In genomic region chr1:2133039-2133878, GRCh38 we compare ENCODE assay signal across 1 cellular context.
TF ChIP-seq lines count a peak whose summit lies in the region.

No MANE protein-coding gene starts in this region.

TF ChIP-seq in K562, 482 proteins besides CTCF, POLR2A, EP300 and RAD21 (continued from another document and continues in another):
- TF ChIP-seq MGA (IDR thresholded peaks at IDR 0.05), result no peak; the same call in 1 of the 2 replicates
- peak; percentile 69 for TF ChIP-seq POLR2G (IDR thresholded peaks at IDR 0.05; ENCODE audit: low read depth, low read length)
- TF ChIP-seq PRPF4 (IDR thresholded peaks at IDR 0.05; ENCODE audit: insufficient read depth, low read depth, low read length, poor library complexity, severe bottlenecking), result no peak
- TF ChIP-seq FOSL1 (tag; conservative IDR thresholded peaks at IDR 0.05), result 0 out of 2 replicates have a peak, but pooled peaks have one; percentile 9
- TF ChIP-seq CEBPB (tag; IDR thresholded peaks at IDR 0.05), result no peak
- TF ChIP-seq SREBF1 (IDR thresholded peaks at IDR 0.05; ENCODE audit: borderline replicate concordance, low read depth, low read length), result no peak
- TF ChIP-seq ARID3A (IDR thresholded peaks at IDR 0.05; ENCODE audit: borderline replicate concordance, low read depth, low read length), result no peak
- TF ChIP-seq TBP (optimal IDR thresholded peaks at IDR 0.05; ENCODE audit: low read depth, low read length), result peak; percentile 47
- TF ChIP-seq RUNX1 (IDR thresholded peaks at IDR 0.05; ENCODE audit: low read depth), result no peak
- no peak for TF ChIP-seq HLTF (IDR thresholded peaks at IDR 0.05)
- no peak for TF ChIP-seq PHB2 (IDR thresholded peaks at IDR 0.05; ENCODE audit: low read depth)
- TF ChIP-seq EGR1 (conservative IDR thresholded peaks at IDR 0.05), result peak; percentile 83
- peak; percentile 56 for TF ChIP-seq KLF1 (tag; IDR thresholded peaks at IDR 0.05)
- TF ChIP-seq ZNF311 (CRISPR knock-in tag; IDR thresholded peaks at IDR 0.05), result no peak
- peak; percentile 89 for TF ChIP-seq VEZF1 (CRISPR knock-in tag; IDR thresholded peaks at IDR 0.05)
- no peak for TF ChIP-seq ATF3 (IDR thresholded peaks at IDR 0.05)
- no peak for TF ChIP-seq ATF3 (CRISPR knock-in tag; conservative IDR thresholded peaks at IDR 0.05)
- no peak for TF ChIP-seq PHTF2 (CRISPR knock-in tag; IDR thresholded peaks at IDR 0.05)
- no peak for TF ChIP-seq CBFB (CRISPR knock-in tag; IDR thresholded peaks at IDR 0.05)
- TF ChIP-seq ZBTB8A (IDR thresholded peaks at IDR 0.05; ENCODE audit: partially characterized antibody), result no peak
- no peak for TF ChIP-seq MECOM (CRISPR knock-in tag; IDR thresholded peaks at IDR 0.05)
- no peak for TF ChIP-seq E2F5 (CRISPR knock-in tag; IDR thresholded peaks at IDR 0.05)
- TF ChIP-seq ZNF175 (CRISPR knock-in tag; IDR thresholded peaks at IDR 0.05; ENCODE audit: low read depth), result no peak
- TF ChIP-seq SMAD4 (CRISPR knock-in tag; conservative IDR thresholded peaks at IDR 0.05), result no peak; the same call in 1 of the 2 replicates
- no peak for TF ChIP-seq ZNF717 (CRISPR knock-in tag; IDR thresholded peaks at IDR 0.05)
- TF ChIP-seq GMEB1 (CRISPR knock-in tag; IDR thresholded peaks at IDR 0.05), result peak; percentile 40; the same call in 1 of the 2 replicates
- no peak for TF ChIP-seq PATZ1 (CRISPR knock-in tag; IDR thresholded peaks at IDR 0.05; ENCODE audit: borderline replicate concordance)
- peak in 1 of 3 experiments; percentile 67; a peak in 2 of 6 replicates for TF ChIP-seq ZBTB11 (CRISPR knock-in tag; IDR thresholded peaks at IDR 0.05)
- no peak for TF ChIP-seq ZNF57 (CRISPR knock-in tag; IDR thresholded peaks at IDR 0.05)
- TF ChIP-seq ARNT (IDR thresholded peaks at IDR 0.05), result no peak
- no peak for TF ChIP-seq ZNF274 (IDR thresholded peaks at IDR 0.05; ENCODE audit: borderline replicate concordance, low read depth, low read length)
- no peak for TF ChIP-seq ZNF324 (CRISPR knock-in tag; IDR thresholded peaks at IDR 0.05)
- TF ChIP-seq E2F4 (CRISPR knock-in tag; IDR thresholded peaks at IDR 0.05; ENCODE audit: low read depth), result no peak
